Comparison of ENCODE assay signal across 11 cellular contexts in the genomic region with DNA sequence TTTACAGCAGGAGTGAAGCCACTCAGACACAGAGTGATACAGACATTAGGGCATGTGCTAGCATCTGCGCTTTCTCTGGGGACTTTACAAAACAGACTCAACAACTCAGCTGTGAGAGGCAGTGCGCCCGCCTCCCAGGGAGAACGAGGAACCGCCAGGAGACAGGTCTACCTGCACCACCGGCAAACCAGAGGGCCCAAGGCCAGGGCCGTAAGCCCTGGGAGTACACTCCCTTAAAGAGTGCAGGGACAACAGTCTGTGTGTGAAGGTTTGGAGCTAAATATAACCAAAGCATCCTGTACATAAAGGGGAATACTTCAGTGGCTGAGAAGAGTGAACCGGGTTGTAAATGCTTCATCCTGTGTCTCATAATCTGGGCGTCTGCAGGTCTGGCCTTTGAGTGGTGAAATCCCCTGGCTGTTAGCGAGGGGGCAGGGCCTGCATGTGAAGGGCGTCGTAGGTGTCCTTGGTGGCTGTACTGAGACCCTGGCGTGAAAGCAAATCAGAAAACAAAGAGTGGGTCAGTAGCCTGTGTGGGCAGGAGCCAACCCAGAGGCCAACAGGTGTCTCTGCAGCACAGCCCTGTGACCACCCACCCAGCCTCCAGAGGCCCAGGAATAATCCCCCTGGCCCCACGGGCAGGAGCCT.
DNase-seq lines count a peak whose midpoint lies in the region; ATAC-seq, FAIRE-seq and TF ChIP-seq lines count a peak whose summit lies in the region.
"Had no signal": no experiment of that assay in that cellular context is flagged by ENCODE, and none has a peak within 500 bp of the region (broad histone marks: within the 10 kb centered on the region; RNA-seq: fewer than 3 reads in every experiment).

No MANE protein-coding gene starts in this region.

- no peak for TF ChIP-seq POLR2A in GM12878 (IDR thresholded peaks at IDR 0.05; ENCODE audit: low read depth, low read length)
- no peak for TF ChIP-seq POLR2A in adrenal gland (IDR thresholded peaks at IDR 0.05)

- H2AFZ ChIP-seq in GM12878 (ENCODE audit: control insufficient read depth, low read depth, low read length): peak overlapping the region; percentile 59

- H3K27me3 ChIP-seq in left ventricle myocardium inferior (ENCODE audit: low read depth) (no peaks in the 10 kb centered on the region), GM12878 (replicated peaks in 1 of 2; ENCODE audit: control insufficient read depth in 2 of 2, insufficient read depth in 2 of 2, low read length in 1 of 2) (no peaks in the 10 kb centered on the region), adrenal gland (no peaks in the 10 kb centered on the region)

- H3K9me3 ChIP-seq in left ventricle myocardium inferior (replicated peaks) (no peaks in the 10 kb centered on the region), GM12878 (replicated peaks; ENCODE audit: control insufficient read depth, insufficient read depth, low read length) (no peaks in the 10 kb centered on the region; the same call in 2 of the 3 replicates), adrenal gland (replicated peaks in 1 of 3) (no peaks in the 10 kb centered on the region)

- DNase-seq in Right ventricle myocardium inferior (ENCODE audit: missing footprints) (no peak), left ventricle myocardium inferior (no peak), GM12878 (ENCODE audit: low read depth, low spot score) (no peak), DMS79 treated with DMSO at 0.1 percent for 48 hours (lab: John Stamatoyannopoulos, UW) (no peak), adrenal gland (no peak), medulla oblongata (ENCODE audit: extremely low spot score) (no peak)
- DNase-seq in stimulated activated effector memory CD8-positive, alpha-beta T cell treated with anti-CD3 and anti-CD28 coated beads, Interleukin-12 subunit alpha, Interleukin-12 subunit beta, amount 100 ng/mL, for 72 hours (ENCODE audit: low spot score in 2 of 2): peak in 1 of 2 donors; percentile 49
- DNase-seq: NCI-H2227 treated with DMSO at 0.1 percent for 48 hours had no signal

- 26% methylated on average over 14 of the region's 14 CpGs for WGBS in GM12878 (ENCODE audit: insufficient coverage, insufficient replicate concordance, low lambda C conversion rate, missing lambda C conversion rate)
- WGBS in adrenal gland, 4 donors: 73 to 84% (median 79%) methylated on average over 13 to 14 of the region's 14 CpGs

- H3K27ac ChIP-seq in left ventricle myocardium inferior (replicated peaks) (no peak overlapping the region), GM12878 (ENCODE audit: control insufficient read depth, insufficient read depth) (no peak overlapping the region), adrenal gland (no peak overlapping the region)

- CTCF ChIA-PET in GM12878 (lab: Yijun Ruan, JAX): interaction anchor here (0.6 to 2.4 kb wide), 5 partner anchors 102 to 314 kb away, joined by 3 to 8 read pairs (median 3); no protein-coding TSS in a partner anchor

- no peaks in the 10 kb centered on the region for H3K79me2 ChIP-seq in GM12878 (ENCODE audit: control insufficient read depth, insufficient read depth, low read length)

- H3K36me3 ChIP-seq in left ventricle myocardium inferior (no peaks in the 10 kb centered on the region), GM12878 (ENCODE audit: control insufficient read depth in 2 of 2, insufficient read depth in 2 of 2, low read length in 1 of 2) (no peaks in the 10 kb centered on the region; a peak in 1 of 4 replicates), adrenal gland (replicated peaks in 1 of 2) (no peaks in the 10 kb centered on the region)

- TF ChIP-seq CTCF in left ventricle myocardium inferior (IDR thresholded peaks at IDR 0.05; ENCODE audit: borderline replicate concordance) (no peak), GM12878 (IDR thresholded peaks at IDR 0.05 in 2 of 3, conservative IDR thresholded peaks at IDR 0.05 in 1 of 3; ENCODE audit: control insufficient read depth in 2 of 3, extremely low read depth in 1 of 3, insufficient read depth in 1 of 3, low read depth in 3 of 3, low read length in 3 of 3) (no peak), adrenal gland (IDR thresholded peaks at IDR 0.05) (no peak)

- intact Hi-C loops in Right ventricle myocardium inferior (cut with DNase I) (no loop called here), left ventricle myocardium inferior (cut with micrococcal nuclease) (no loop called here), GM12878 (cut with micrococcal nuclease; ENCODE audit: unreplicated experiment) (no loop called here), adrenal gland (cut with DNase I) (no loop called here)

- H3K4me1 ChIP-seq in left ventricle myocardium inferior (peaks cover 27% of the 10 kb centered on the region), GM12878 (ENCODE audit: control insufficient read depth, insufficient read depth, low read length) (peaks cover 27% of the 10 kb centered on the region), adrenal gland (replicated peaks in 1 of 2) (peaks cover 9 to 21% of the 10 kb centered on the region in 2 donors)

- peak overlapping the region; percentile 94 for H3K27ac Mint-ChIP-seq in stimulated activated effector memory CD8-positive, alpha-beta T cell treated with anti-CD3 and anti-CD28 coated beads, Interleukin-12 subunit alpha, Interleukin-12 subunit beta, amount 100 ng/mL, for 72 hours

- no peak overlapping the region for H3K4me2 ChIP-seq in GM12878 (ENCODE audit: control insufficient read depth, insufficient read depth)

- H3K4me3 ChIP-seq in left ventricle myocardium inferior (no peak overlapping the region), GM12878 (no peak overlapping the region), adrenal gland (no peak overlapping the region)

- no peak for TF ChIP-seq EP300 in GM12878 (IDR thresholded peaks at IDR 0.05; ENCODE audit: borderline replicate concordance in 1 of 2, control insufficient read depth in 1 of 2, low read depth in 2 of 2, low read length in 2 of 2)

- SMC1A ChIA-PET in GM12878 (lab: Charles Lee; ENCODE audit: uncharacterized antibody, unreplicated experiment): interaction anchor here (1.2 kb wide), 1 partner anchor 16 kb away, joined by 3 read pairs; no protein-coding TSS in a partner anchor

- no peaks in the 10 kb centered on the region for H4K20me1 ChIP-seq in GM12878 (ENCODE audit: control insufficient read depth, insufficient read depth)

- peaks cover 95% of the 10 kb centered on the region for H3K36me3 Mint-ChIP-seq in stimulated activated effector memory CD8-positive, alpha-beta T cell treated with anti-CD3 and anti-CD28 coated beads, Interleukin-12 subunit alpha, Interleukin-12 subunit beta, amount 100 ng/mL, for 72 hours

- FAIRE-seq in GM12878 (lab: Jason Lieb, UNC): no peak
- FAIRE-seq: HTR-8/SVneo had no signal

- no peaks in the 10 kb centered on the region for H3K9me3 Mint-ChIP-seq in stimulated activated effector memory CD8-positive, alpha-beta T cell treated with anti-CD3 and anti-CD28 coated beads, Interleukin-12 subunit alpha, Interleukin-12 subunit beta, amount 100 ng/mL, for 72 hours

- RAD21 ChIA-PET in GM12878 (lab: Charles Lee; ENCODE audit: unreplicated experiment): interaction anchor here (1.0 to 1.4 kb wide), 4 partner anchors 25 to 372 kb away, joined by 3 to 5 read pairs (median 4); no protein-coding TSS in a partner anchor

- peaks cover 86% of the 10 kb centered on the region for H3K4me1 Mint-ChIP-seq in stimulated activated effector memory CD8-positive, alpha-beta T cell treated with anti-CD3 and anti-CD28 coated beads, Interleukin-12 subunit alpha, Interleukin-12 subunit beta, amount 100 ng/mL, for 72 hours

- no peak overlapping the region for H3K9ac ChIP-seq in GM12878 (ENCODE audit: control insufficient read depth, insufficient read depth, low read length)

- no TSS peak for BruUV-seq in GM12878 (replicated peaks; lab: Mats Ljungman, UMichigan)

- POLR2A ChIA-PET in GM12878 (lab: Charles Lee): no interaction called here

- H3K4me3 Mint-ChIP-seq in stimulated activated effector memory CD8-positive, alpha-beta T cell treated with anti-CD3 and anti-CD28 coated beads, Interleukin-12 subunit alpha, Interleukin-12 subunit beta, amount 100 ng/mL, for 72 hours: peak overlapping the region; percentile 41

- in situ Hi-C loops in GM12878 (cut with MboI): no loop called here

- TF ChIP-seq RAD21 in GM12878 (IDR thresholded peaks at IDR 0.05; ENCODE audit: insufficient read depth, low read depth, low read length): no peak

- ATAC-seq in Right ventricle myocardium inferior: peak; percentile 29
- ATAC-seq in HG02885 (IDR thresholded peaks at IDR 0.05; ENCODE audit: poor library complexity, unreplicated experiment): peak; percentile 37
- ATAC-seq in GM12878: peak; percentile 11
- peak; percentile 55 for ATAC-seq in stimulated activated effector memory CD8-positive, alpha-beta T cell treated with anti-CD3 and anti-CD28 coated beads, Interleukin-12 subunit alpha, Interleukin-12 subunit beta, amount 100 ng/mL, for 72 hours
- ATAC-seq: SK-N-SH treated with all-trans-retinoic acid at 6 μM for 48 hours had no signal

TF ChIP-seq in GM12878, 131 proteins besides CTCF, POLR2A, EP300 and RAD21:
- TF ChIP-seq, protein P1, sequence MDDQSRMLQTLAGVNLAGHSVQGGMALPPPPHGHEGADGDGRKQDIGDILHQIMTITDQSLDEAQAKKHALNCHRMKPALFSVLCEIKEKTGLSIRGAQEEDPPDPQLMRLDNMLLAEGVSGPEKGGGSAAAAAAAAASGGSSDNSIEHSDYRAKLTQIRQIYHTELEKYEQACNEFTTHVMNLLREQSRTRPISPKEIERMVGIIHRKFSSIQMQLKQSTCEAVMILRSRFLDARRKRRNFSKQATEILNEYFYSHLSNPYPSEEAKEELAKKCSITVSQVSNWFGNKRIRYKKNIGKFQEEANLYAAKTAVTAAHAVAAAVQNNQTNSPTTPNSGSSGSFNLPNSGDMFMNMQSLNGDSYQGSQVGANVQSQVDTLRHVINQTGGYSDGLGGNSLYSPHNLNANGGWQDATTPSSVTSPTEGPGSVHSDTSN (IDR thresholded peaks at IDR 0.05; ENCODE audit: insufficient replicate concordance, low read depth, low read length): peak; percentile 30
- no peak for TF ChIP-seq STAT3 (IDR thresholded peaks at IDR 0.05; ENCODE audit: low read depth, low read length)
- TF ChIP-seq, protein P2, sequence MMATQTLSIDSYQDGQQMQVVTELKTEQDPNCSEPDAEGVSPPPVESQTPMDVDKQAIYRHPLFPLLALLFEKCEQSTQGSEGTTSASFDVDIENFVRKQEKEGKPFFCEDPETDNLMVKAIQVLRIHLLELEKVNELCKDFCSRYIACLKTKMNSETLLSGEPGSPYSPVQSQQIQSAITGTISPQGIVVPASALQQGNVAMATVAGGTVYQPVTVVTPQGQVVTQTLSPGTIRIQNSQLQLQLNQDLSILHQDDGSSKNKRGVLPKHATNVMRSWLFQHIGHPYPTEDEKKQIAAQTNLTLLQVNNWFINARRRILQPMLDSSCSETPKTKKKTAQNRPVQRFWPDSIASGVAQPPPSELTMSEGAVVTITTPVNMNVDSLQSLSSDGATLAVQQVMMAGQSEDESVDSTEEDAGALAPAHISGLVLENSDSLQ (IDR thresholded peaks at IDR 0.05): 0 out of 2 replicates have a peak, but pooled peaks have one; percentile 28
